23 cellular contexts compared by ENCODE assay signal in the genomic region with DNA sequence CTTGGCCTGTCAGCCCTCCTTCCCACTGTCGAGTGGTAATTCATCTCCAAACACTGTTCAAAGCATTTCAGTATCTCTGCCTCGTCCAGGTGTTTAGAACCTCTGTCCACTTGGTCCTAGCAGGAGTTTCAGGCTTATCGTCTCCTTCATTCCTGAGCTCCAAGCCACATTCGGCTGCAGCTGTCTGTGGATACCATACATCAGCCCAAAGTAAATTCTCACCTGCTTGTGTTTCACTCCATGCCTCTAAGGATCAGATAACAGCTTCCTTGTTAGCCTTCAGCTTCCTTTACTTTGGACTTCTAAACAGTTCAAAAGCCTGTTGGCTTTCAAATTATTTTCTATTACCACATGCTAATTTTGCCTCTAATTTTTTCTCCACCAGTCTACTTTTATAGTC.
"Had no signal": no experiment of that assay in that cellular context is flagged by ENCODE, and none has a peak within 500 bp of the region (broad histone marks: within the 10 kb centered on the region; RNA-seq: fewer than 3 reads in every experiment).

No MANE protein-coding gene starts in this region.

- H3K27me3 ChIP-seq: right lobe of liver, tibial nerve, uterus had no signal

- H3K4me1 Mint-ChIP-seq: activated B cell treated with CpG ODN at 0.5 μM for 24 hours, immature natural killer cell had no signal

- DNase-seq: activated B cell treated with CpG ODN at 0.5 μM for 24 hours; activated CD4-positive, alpha-beta memory T cell treated with anti-CD3 and anti-CD28 coated beads for 36 hours; activated CD4-positive, alpha-beta T cell treated with anti-CD3 and anti-CD28 coated beads for 48 hours; activated effector memory CD4-positive, alpha-beta T cell treated with anti-CD3 and anti-CD28 coated beads, Interleukin-2, amount 50 U/mL, for 16 hours; activated naive CD4-positive, alpha-beta T cell treated with anti-CD3 and anti-CD28 coated beads, Interleukin-2, amount 50 U/mL, for 16 hours; activated naive CD8-positive, alpha-beta T cell treated with anti-CD3 and anti-CD28 coated beads, Interleukin-2, amount 50 U/mL, for 24 hours; anterior cingulate cortex; erythroblast; foreskin fibroblast; immature natural killer cell; kidney glomerular epithelial cell; left ventricle myocardium inferior; midbrain; right lobe of liver; small intestine; stimulated activated CD4-positive, alpha-beta T cell treated with anti-CD3 and anti-CD28 coated beads, Interleukin-2, amount 100 ng/mL, for 24 hours; stimulated activated naive CD8-positive, alpha-beta T cell treated with anti-CD3 and anti-CD28 coated beads, Interleukin-15, amount 100 ng/mL, for 72 hours; T-helper 1 cell; uterus had no signal

- H3K4me1 ChIP-seq: tibial nerve, uterus had no signal

- H3K4me3 Mint-ChIP-seq: activated B cell treated with CpG ODN at 0.5 μM for 24 hours; activated CD4-positive, alpha-beta memory T cell treated with anti-CD3 and anti-CD28 coated beads for 36 hours; activated naive CD8-positive, alpha-beta T cell treated with anti-CD3 and anti-CD28 coated beads, Interleukin-2, amount 50 U/mL, for 24 hours; brain; immature natural killer cell; natural killer cell treated with Interleukin-12 subunit alpha and Interleukin-12 subunit beta and Interleukin-15 and Interleukin-18, amount 100 ng/mL, for 72 hours; stimulated activated effector memory CD8-positive, alpha-beta T cell treated with anti-CD3 and anti-CD28 coated beads, Interleukin-12 subunit alpha, Interleukin-12 subunit beta, amount 100 ng/mL, for 72 hours; stimulated activated naive CD8-positive, alpha-beta T cell treated with anti-CD3 and anti-CD28 coated beads, Interleukin-15, amount 100 ng/mL, for 72 hours had no signal

- H3K27me3 Mint-ChIP-seq: activated B cell treated with CpG ODN at 0.5 μM for 24 hours; activated CD4-positive, alpha-beta memory T cell treated with anti-CD3 and anti-CD28 coated beads for 36 hours; activated naive CD8-positive, alpha-beta T cell treated with anti-CD3 and anti-CD28 coated beads, Interleukin-2, amount 50 U/mL, for 24 hours; natural killer cell treated with Interleukin-12 subunit alpha and Interleukin-12 subunit beta and Interleukin-15 and Interleukin-18, amount 100 ng/mL, for 72 hours; stimulated activated naive CD8-positive, alpha-beta T cell treated with anti-CD3 and anti-CD28 coated beads, Interleukin-15, amount 100 ng/mL, for 72 hours had no signal

- H3K36me3 Mint-ChIP-seq: activated CD4-positive, alpha-beta memory T cell treated with anti-CD3 and anti-CD28 coated beads for 36 hours; brain; immature natural killer cell; natural killer cell treated with Interleukin-12 subunit alpha and Interleukin-12 subunit beta and Interleukin-15 and Interleukin-18, amount 100 ng/mL, for 72 hours; stimulated activated effector memory CD8-positive, alpha-beta T cell treated with anti-CD3 and anti-CD28 coated beads, Interleukin-12 subunit alpha, Interleukin-12 subunit beta, amount 100 ng/mL, for 72 hours had no signal

- H3K27ac Mint-ChIP-seq: activated B cell treated with CpG ODN at 0.5 μM for 24 hours; activated CD4-positive, alpha-beta memory T cell treated with anti-CD3 and anti-CD28 coated beads for 36 hours; activated naive CD8-positive, alpha-beta T cell treated with anti-CD3 and anti-CD28 coated beads, Interleukin-2, amount 50 U/mL, for 24 hours; brain; immature natural killer cell; natural killer cell treated with Interleukin-12 subunit alpha and Interleukin-12 subunit beta and Interleukin-15 and Interleukin-18, amount 100 ng/mL, for 72 hours; stimulated activated effector memory CD8-positive, alpha-beta T cell treated with anti-CD3 and anti-CD28 coated beads, Interleukin-12 subunit alpha, Interleukin-12 subunit beta, amount 100 ng/mL, for 72 hours had no signal

- ATAC-seq: activated naive CD8-positive, alpha-beta T cell treated with anti-CD3 and anti-CD28 coated beads, Interleukin-2, amount 50 U/mL, for 24 hours; natural killer cell treated with Interleukin-12 subunit alpha and Interleukin-12 subunit beta and Interleukin-15 and Interleukin-18, amount 100 ng/mL, for 72 hours; right lobe of liver; stimulated activated effector memory CD8-positive, alpha-beta T cell treated with anti-CD3 and anti-CD28 coated beads, Interleukin-12 subunit alpha, Interleukin-12 subunit beta, amount 100 ng/mL, for 72 hours; stimulated activated naive CD8-positive, alpha-beta T cell treated with anti-CD3 and anti-CD28 coated beads, Interleukin-15, amount 100 ng/mL, for 72 hours had no signal

- H3K4me3 ChIP-seq: left ventricle myocardium inferior, right lobe of liver, tibial nerve, uterus had no signal

- H3K27ac ChIP-seq: left ventricle myocardium inferior, tibial nerve, uterus had no signal

- H3K9me3 Mint-ChIP-seq: activated B cell treated with CpG ODN at 0.5 μM for 24 hours; activated CD4-positive, alpha-beta memory T cell treated with anti-CD3 and anti-CD28 coated beads for 36 hours; activated naive CD8-positive, alpha-beta T cell treated with anti-CD3 and anti-CD28 coated beads, Interleukin-2, amount 50 U/mL, for 24 hours; brain; immature natural killer cell; natural killer cell treated with Interleukin-12 subunit alpha and Interleukin-12 subunit beta and Interleukin-15 and Interleukin-18, amount 100 ng/mL, for 72 hours; stimulated activated effector memory CD8-positive, alpha-beta T cell treated with anti-CD3 and anti-CD28 coated beads, Interleukin-12 subunit alpha, Interleukin-12 subunit beta, amount 100 ng/mL, for 72 hours; stimulated activated naive CD8-positive, alpha-beta T cell treated with anti-CD3 and anti-CD28 coated beads, Interleukin-15, amount 100 ng/mL, for 72 hours had no signal

- H3K36me3 ChIP-seq: left ventricle myocardium inferior, right lobe of liver, tibial nerve, uterus had no signal

- H3K9me3 ChIP-seq: left ventricle myocardium inferior, right lobe of liver, tibial nerve, uterus had no signal
